Comparison of ENCODE assay signal across 8 cellular contexts in the genomic region with DNA sequence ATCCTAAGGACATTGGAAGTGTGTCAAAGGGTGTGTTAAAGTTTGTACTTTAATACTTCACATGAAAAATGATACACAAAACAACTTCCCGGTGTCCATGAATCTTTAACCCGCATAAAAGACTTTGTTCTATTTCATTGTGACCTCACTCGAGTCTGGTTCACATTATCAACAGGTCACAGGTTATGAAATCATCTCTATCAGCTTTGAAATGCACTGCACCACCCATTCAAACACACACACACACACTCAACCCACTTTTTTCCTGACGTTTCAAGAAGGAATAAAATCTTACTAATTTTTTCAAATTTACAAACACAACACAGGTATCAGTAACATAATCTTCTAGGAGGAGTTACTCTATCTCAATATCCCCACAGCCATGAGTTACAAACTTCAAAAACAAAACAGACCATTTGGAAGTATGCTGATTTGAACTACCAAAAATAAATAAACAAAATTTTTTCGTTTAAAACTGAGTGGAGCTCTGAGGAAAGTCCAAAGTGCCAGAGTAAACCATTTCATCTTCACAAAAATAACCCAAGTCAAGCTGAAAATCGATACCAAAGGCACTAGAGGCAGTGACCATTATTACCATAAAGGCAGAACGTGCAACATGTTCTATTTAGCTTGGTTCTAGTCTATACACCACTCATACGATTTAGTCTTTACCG. TPM values are rescaled to one million over a fixed set of nuclear protein-coding genes. Genes with fewer than 3 reads are reported as not detected.
DNase-seq lines count a peak whose midpoint lies in the region; ATAC-seq and TF ChIP-seq lines count a peak whose summit lies in the region.
"Had no signal": no experiment of that assay in that cellular context is flagged by ENCODE, and none has a peak within 500 bp of the region (broad histone marks: within the 10 kb centered on the region; RNA-seq: fewer than 3 reads in every experiment).

No MANE protein-coding gene starts in this region.

- no peak overlapping the region for H3K27ac ChIP-seq in mesenchymal stem cell (ENCODE audit: low read length, poor library complexity, severe bottlenecking)

- ATAC-seq in esophagus mucosa (no peak), HG02870 (IDR thresholded peaks at IDR 0.05; ENCODE audit: unreplicated experiment) (no peak)
- ATAC-seq: left cardiac atrium had no signal

- H3K4me3 Mint-ChIP-seq in CD14-positive monocyte: peak overlapping the region in 1 of 2 donors; percentile 19
- no peak overlapping the region for H3K4me3 Mint-ChIP-seq in activated T-helper 1 cell treated with anti-CD3 and anti-CD28 coated beads, Interleukin-12 subunit alpha, Interleukin-12 subunit beta, Interleukin-2, Interleukin-4 antibody, amounts not matched to agents 30 ng/mL and 10 ng/mL and 1 ng/mL, durations not matched to agents 14 hours and 24 hours and 36 hours

- no peaks in the 10 kb centered on the region for H3K27me3 ChIP-seq in mesenchymal stem cell (ENCODE audit: control insufficient read depth in 1 of 2, insufficient read depth in 1 of 2, low read length in 2 of 2)

- H3K79me1 ChIP-seq in mesenchymal stem cell (replicated peaks; ENCODE audit: low read length, poor library complexity, severe bottlenecking): peaks cover 16% of the 10 kb centered on the region

- no peak overlapping the region for H3K14ac ChIP-seq in mesenchymal stem cell (ENCODE audit: low read length in 2 of 2)

- 90% methylated on average over 9 of the region's 9 CpGs for WGBS in mesenchymal stem cell

- H3K36me3 ChIP-seq in mesenchymal stem cell (ENCODE audit: control insufficient read depth in 1 of 2, insufficient read depth in 2 of 2, low read depth in 1 of 2, low read length in 2 of 2): peaks cover 16 to 30% of the 10 kb centered on the region in 2 experiments

- no peaks in the 10 kb centered on the region for H3K9me3 Mint-ChIP-seq in CD14-positive monocyte
- H3K9me3 Mint-ChIP-seq in activated T-helper 1 cell treated with anti-CD3 and anti-CD28 coated beads, Interleukin-12 subunit alpha, Interleukin-12 subunit beta, Interleukin-2, Interleukin-4 antibody, amounts not matched to agents 30 ng/mL and 10 ng/mL and 1 ng/mL, durations not matched to agents 14 hours and 24 hours and 36 hours: no peaks in the 10 kb centered on the region

- no peak overlapping the region for H2BK120ac ChIP-seq in mesenchymal stem cell (ENCODE audit: low read depth, low read length)

- no peak overlapping the region for H2BK5ac ChIP-seq in mesenchymal stem cell (ENCODE audit: low read depth, low read length, poor library complexity, severe bottlenecking)

- H3K9ac ChIP-seq in mesenchymal stem cell (ENCODE audit: low read length): peak overlapping the region; percentile 80

- intact Hi-C loops in CD14-positive monocyte (cut with micrococcal nuclease): loop anchor here in 1 of 2 donors (10.0 kb wide), 1 partner anchor 192 kb away; the partner anchor contains the start of gene UNK
- intact Hi-C loops in activated T-helper 1 cell treated with anti-CD3 and anti-CD28 coated beads, Interleukin-12 subunit alpha, Interleukin-12 subunit beta, Interleukin-2, Interleukin-4 antibody, amounts not matched to agents 30 ng/mL and 10 ng/mL and 1 ng/mL, durations not matched to agents 14 hours and 24 hours and 36 hours (cut with micrococcal nuclease): loop anchor here (10.0 kb wide), 1 partner anchor 1688 kb away; no protein-coding TSS in a partner anchor

- H3K27ac Mint-ChIP-seq in CD14-positive monocyte: peak overlapping the region in 5 of 7 donors; percentile 2 to 73 (median 27)
- H3K27ac Mint-ChIP-seq in activated T-helper 1 cell treated with anti-CD3 and anti-CD28 coated beads, Interleukin-12 subunit alpha, Interleukin-12 subunit beta, Interleukin-2, Interleukin-4 antibody, amounts not matched to agents 30 ng/mL and 10 ng/mL and 1 ng/mL, durations not matched to agents 14 hours and 24 hours and 36 hours: peak overlapping the region; percentile 35

- no peak for TF ChIP-seq CTCF in CD14-positive monocyte (IDR thresholded peaks at IDR 0.05)

- no peaks in the 10 kb centered on the region for H3K9me3 ChIP-seq in mesenchymal stem cell (ENCODE audit: control insufficient read depth, low read length)

- H3K4ac ChIP-seq in mesenchymal stem cell (ENCODE audit: low read depth in 1 of 2, low read length in 2 of 2): no peak overlapping the region

- no peak overlapping the region for H2AK5ac ChIP-seq in mesenchymal stem cell (ENCODE audit: low read length, severe bottlenecking)

- H3K4me3 ChIP-seq in mesenchymal stem cell (ENCODE audit: insufficient read depth in 1 of 2, low read depth in 1 of 2, low read length in 2 of 2): peak overlapping the region in 1 of 2 experiments; percentile 68

- peak overlapping the region; percentile 45 for H3K4me2 ChIP-seq in mesenchymal stem cell (ENCODE audit: low read length, poor library complexity, severe bottlenecking)

- H2BK12ac ChIP-seq in mesenchymal stem cell (ENCODE audit: low read length in 2 of 2): no peak overlapping the region

- no peak overlapping the region for H4K8ac ChIP-seq in mesenchymal stem cell (ENCODE audit: low read length)

- peaks cover 58% of the 10 kb centered on the region for H3K4me1 Mint-ChIP-seq in CD14-positive monocyte
- peaks cover 33% of the 10 kb centered on the region for H3K4me1 Mint-ChIP-seq in activated T-helper 1 cell treated with anti-CD3 and anti-CD28 coated beads, Interleukin-12 subunit alpha, Interleukin-12 subunit beta, Interleukin-2, Interleukin-4 antibody, amounts not matched to agents 30 ng/mL and 10 ng/mL and 1 ng/mL, durations not matched to agents 14 hours and 24 hours and 36 hours (ENCODE audit: low read depth)

- H2BK15ac ChIP-seq in mesenchymal stem cell (ENCODE audit: low read depth, poor library complexity, severe bottlenecking): no peak overlapping the region

- no peak overlapping the region for H2AFZ ChIP-seq in mesenchymal stem cell (ENCODE audit: low read depth, low read length)

- DNase-seq in CD14-positive monocyte (ENCODE audit: low spot score) (no peak), mesenchymal stem cell (no peak), NOMO-1 (lab: John Stamatoyannopoulos, UW; ENCODE audit: unreplicated experiment in 2 of 2) (no peak)
- no peak for DNase-seq in activated T-helper 1 cell treated with anti-CD3 and anti-CD28 coated beads, Interleukin-12 subunit alpha, Interleukin-12 subunit beta, Interleukin-2, Interleukin-4 antibody, amounts not matched to agents 30 ng/mL and 10 ng/mL and 1 ng/mL, durations not matched to agents 14 hours and 24 hours and 36 hours (ENCODE audit: low spot score)
- DNase-seq: left cardiac atrium had no signal

- no peak overlapping the region for H3K18ac ChIP-seq in mesenchymal stem cell (ENCODE audit: low read depth in 1 of 2, low read length in 2 of 2)

- no peak overlapping the region for H4K91ac ChIP-seq in mesenchymal stem cell (ENCODE audit: low read length)

- H3K4me1 ChIP-seq in mesenchymal stem cell (ENCODE audit: control insufficient read depth, insufficient read depth, low read depth, low read length): peaks cover 4% of the 10 kb centered on the region

- no peak overlapping the region for H3K23ac ChIP-seq in mesenchymal stem cell (ENCODE audit: low read length in 2 of 2)

- H3K27me3 Mint-ChIP-seq in CD14-positive monocyte (ENCODE audit: low read depth in 3 of 3): peaks cover 0 to under 1% (median 0%) of the 10 kb centered on the region in 3 donors
- no peaks in the 10 kb centered on the region for H3K27me3 Mint-ChIP-seq in activated T-helper 1 cell treated with anti-CD3 and anti-CD28 coated beads, Interleukin-12 subunit alpha, Interleukin-12 subunit beta, Interleukin-2, Interleukin-4 antibody, amounts not matched to agents 30 ng/mL and 10 ng/mL and 1 ng/mL, durations not matched to agents 14 hours and 24 hours and 36 hours (ENCODE audit: insufficient read depth)

- peaks cover 39 to 62% of the 10 kb centered on the region in 2 donors for H3K36me3 Mint-ChIP-seq in CD14-positive monocyte
- peaks cover 23% of the 10 kb centered on the region for H3K36me3 Mint-ChIP-seq in activated T-helper 1 cell treated with anti-CD3 and anti-CD28 coated beads, Interleukin-12 subunit alpha, Interleukin-12 subunit beta, Interleukin-2, Interleukin-4 antibody, amounts not matched to agents 30 ng/mL and 10 ng/mL and 1 ng/mL, durations not matched to agents 14 hours and 24 hours and 36 hours (ENCODE audit: low read depth)

RNA-seq across cellular contexts. Expression of gene ACOX1, which starts 2.7 kb away (rescaled TPM):
- 10 to 100 TPM; 49.2 to 49.7 TPM for polyA plus RNA-seq in CD14-positive monocyte
- 25.3 and 28.2 TPM in 2 replicates for total RNA-seq in activated T-helper 1 cell treated with anti-CD3 and anti-CD28 coated beads, Interleukin-12 subunit alpha, Interleukin-12 subunit beta, Interleukin-2, Interleukin-4 antibody, amounts not matched to agents 30 ng/mL and 10 ng/mL and 1 ng/mL, durations not matched to agents 14 hours and 24 hours and 36 hours
- polyA plus RNA-seq in mesenchymal stem cell (2013, experiment 1 of 2): 14.7 TPM
- 14.0 TPM for polyA plus RNA-seq in mesenchymal stem cell (2013, experiment 2 of 2)
- 66.0 TPM for total RNA-seq in esophagus mucosa

RNA-seq across cellular contexts. Expression of gene TEN1, which starts 2.7 kb away (rescaled TPM):
- polyA plus RNA-seq in CD14-positive monocyte: 10 to 100 TPM; 22.4 to 31.3 TPM
- total RNA-seq in activated T-helper 1 cell treated with anti-CD3 and anti-CD28 coated beads, Interleukin-12 subunit alpha, Interleukin-12 subunit beta, Interleukin-2, Interleukin-4 antibody, amounts not matched to agents 30 ng/mL and 10 ng/mL and 1 ng/mL, durations not matched to agents 14 hours and 24 hours and 36 hours: 10.7 and 15.4 TPM in 2 replicates
- 21.3 TPM for polyA plus RNA-seq in mesenchymal stem cell (2013, experiment 1 of 2)
- 20.5 TPM for polyA plus RNA-seq in mesenchymal stem cell (2013, experiment 2 of 2)
- total RNA-seq in esophagus mucosa: 25.5 TPM

RNA-seq across cellular contexts. Expression of gene CDK3, which starts 24.3 kb away (rescaled TPM):
- not detected for polyA plus RNA-seq in CD14-positive monocyte
- 4.9 and 5.3 TPM in 2 replicates for total RNA-seq in activated T-helper 1 cell treated with anti-CD3 and anti-CD28 coated beads, Interleukin-12 subunit alpha, Interleukin-12 subunit beta, Interleukin-2, Interleukin-4 antibody, amounts not matched to agents 30 ng/mL and 10 ng/mL and 1 ng/mL, durations not matched to agents 14 hours and 24 hours and 36 hours
- polyA plus RNA-seq in mesenchymal stem cell (2013, experiment 1 of 2): 3.5 TPM
- polyA plus RNA-seq in mesenchymal stem cell (2013, experiment 2 of 2): 3.1 TPM
- 4.1 TPM for total RNA-seq in esophagus mucosa

RNA-seq across cellular contexts. Expression of gene FBF1, which starts 35.5 kb away (rescaled TPM):
- under 1 TPM; 0.32 to 0.62 TPM for polyA plus RNA-seq in CD14-positive monocyte
- total RNA-seq in activated T-helper 1 cell treated with anti-CD3 and anti-CD28 coated beads, Interleukin-12 subunit alpha, Interleukin-12 subunit beta, Interleukin-2, Interleukin-4 antibody, amounts not matched to agents 30 ng/mL and 10 ng/mL and 1 ng/mL, durations not matched to agents 14 hours and 24 hours and 36 hours: 19.4 and 20.0 TPM in 2 replicates
- 1.8 TPM for polyA plus RNA-seq in mesenchymal stem cell (2013, experiment 1 of 2)
- polyA plus RNA-seq in mesenchymal stem cell (2013, experiment 2 of 2): 1.6 TPM
- 7.8 TPM for total RNA-seq in esophagus mucosa

RNA-seq across cellular contexts. Expression of gene EVPL, which starts 50.8 kb away (rescaled TPM):
- not detected for polyA plus RNA-seq in CD14-positive monocyte
- total RNA-seq in activated T-helper 1 cell treated with anti-CD3 and anti-CD28 coated beads, Interleukin-12 subunit alpha, Interleukin-12 subunit beta, Interleukin-2, Interleukin-4 antibody, amounts not matched to agents 30 ng/mL and 10 ng/mL and 1 ng/mL, durations not matched to agents 14 hours and 24 hours and 36 hours: 0.02 and 0.05 TPM in 2 replicates
- not detected for polyA plus RNA-seq in mesenchymal stem cell (2013, experiment 1 of 2)
- polyA plus RNA-seq in mesenchymal stem cell (2013, experiment 2 of 2): not detected
- 175 TPM for total RNA-seq in esophagus mucosa
- total RNA-seq: RPMI7951 had no signal
